ENCODE assay signal across 4 cellular contexts in genomic region chr13:53260594-53260993, GRCh38.
"Had no signal": no experiment of that assay in that cellular context is flagged by ENCODE, and none has a peak within 500 bp of the region (broad histone marks: within the 10 kb centered on the region; RNA-seq: fewer than 3 reads in every experiment).

No MANE protein-coding gene starts in this region.

- DNase-seq: IMR-90, KBM-7, KG1 had no signal

- H3K36me3 Mint-ChIP-seq: IgD-negative memory B cell had no signal

- H3K9me3 Mint-ChIP-seq: IgD-negative memory B cell had no signal

- H3K27ac Mint-ChIP-seq: IgD-negative memory B cell had no signal

- H3K4me3 Mint-ChIP-seq: IgD-negative memory B cell had no signal

- H3K4me1 Mint-ChIP-seq: IgD-negative memory B cell had no signal
